Comparison of ENCODE assay signal across 23 cellular contexts in genomic region chr14:105408592-105408991, GRCh38. TPM values are rescaled to one million over a fixed set of nuclear protein-coding genes. Genes with fewer than 3 reads are reported as not detected.
A peak's percentile ranks its signal among the peaks of the same experiment; 100 is the strongest.
DNase-seq lines count a peak whose midpoint lies in the region; ATAC-seq, FAIRE-seq and TF ChIP-seq lines count a peak whose summit lies in the region.
"Had no signal": no experiment of that assay in that cellular context is flagged by ENCODE, and none has a peak within 500 bp of the region (broad histone marks: within the 10 kb centered on the region; RNA-seq: fewer than 3 reads in every experiment).

No MANE protein-coding gene starts in this region.

- H3K4me3 ChIP-seq in HepG2 (replicated peaks in 1 of 3; ENCODE audit: insufficient read depth in 1 of 3, low read depth in 2 of 3, low read length in 3 of 3) (no peak overlapping the region), right lobe of liver (no peak overlapping the region), K562 (no peak overlapping the region)
- H3K4me3 ChIP-seq: BLaER1 treated with 17β-estradiol and CSF1 and Interleukin-3, amounts not matched to agents 10 nM and 100 nM; GM12878; GM23338; HAP-1 had no signal

- CTCF ChIA-PET in HepG2 (lab: Yijun Ruan, JAX; ENCODE audit: low intra/inter-chr PET ratio, low total read pairs): no interaction called here
- CTCF ChIA-PET in K562 (lab: Yijun Ruan, JAX; ENCODE audit: low intra/inter-chr PET ratio): no interaction called here

- no peak overlapping the region for H2AFZ ChIP-seq in HepG2 (ENCODE audit: low read length)
- H2AFZ ChIP-seq in K562 (ENCODE audit: low read depth, low read length): no peak overlapping the region
- H2AFZ ChIP-seq: GM23338 had no signal

- no peak overlapping the region for H3K9ac ChIP-seq in HepG2 (ENCODE audit: insufficient read depth, low read depth, low read length)
- no peak overlapping the region for H3K9ac ChIP-seq in K562 (ENCODE audit: insufficient read depth in 1 of 2, low read depth in 2 of 2, low read length in 2 of 2)
- H3K9ac ChIP-seq: BLaER1 treated with 17β-estradiol and CSF1 and Interleukin-3, amounts not matched to agents 10 nM and 100 nM had no signal

- H3K79me2 ChIP-seq in HepG2 (ENCODE audit: insufficient read depth, low read length) (no peaks in the 10 kb centered on the region), K562 (ENCODE audit: control insufficient read depth, insufficient read depth, low read length) (no peaks in the 10 kb centered on the region)

- intact Hi-C loops in HepG2 (cut with micrococcal nuclease; ENCODE audit: unreplicated experiment) (no loop called here), right lobe of liver (cut with DNase I) (no loop called here), K562 (cut with micrococcal nuclease) (no loop called here)

- FAIRE-seq in HepG2 (lab: Jason Lieb, UNC) (no peak), K562 (lab: Jason Lieb, UNC) (no peak), GM19239 (lab: Jason Lieb, UNC) (no peak)
- FAIRE-seq: GM12878 had no signal

- peaks cover 28% of the 10 kb centered on the region for H3K4me1 ChIP-seq in HepG2 (ENCODE audit: insufficient read depth, low read length)
- peaks cover 0 to 10% (median 0%) of the 10 kb centered on the region in 4 donors for H3K4me1 ChIP-seq in right lobe of liver
- H3K4me1 ChIP-seq in K562 (replicated peaks in 1 of 2; ENCODE audit: control insufficient read depth in 2 of 2, insufficient read depth in 2 of 2, low read length in 2 of 2): peaks cover 0 to 18% of the 10 kb centered on the region in 2 experiments; a peak in 2 of 5 replicates
- H3K4me1 ChIP-seq: HAP-1 had no signal

- no peak overlapping the region for H3K4me2 ChIP-seq in HepG2 (ENCODE audit: low read depth, low read length)
- H3K4me2 ChIP-seq in K562 (ENCODE audit: insufficient read depth, low read length): no peak overlapping the region

- no peak for TF ChIP-seq EP300 in HepG2 (IDR thresholded peaks at IDR 0.05; ENCODE audit: low read depth in 2 of 2, low read length in 2 of 2)
- TF ChIP-seq EP300 in HepG2 (CRISPR knock-in tag; IDR thresholded peaks at IDR 0.05; ENCODE audit: borderline replicate concordance): no peak
- TF ChIP-seq EP300 in K562 (IDR thresholded peaks at IDR 0.05; ENCODE audit: low read length): no peak

- no peaks in the 10 kb centered on the region for H3K9me1 ChIP-seq in K562 (ENCODE audit: control insufficient read depth, insufficient read depth, low read length)

- H3K27me3 ChIP-seq in HepG2 (ENCODE audit: control insufficient read depth in 1 of 2, insufficient read depth in 2 of 2, low read length in 2 of 2) (peaks cover 2 to 43% of the 10 kb centered on the region in 2 experiments; a peak in 4 of 5 replicates), right lobe of liver (no peaks in the 10 kb centered on the region), K562 (ENCODE audit: control insufficient read depth in 2 of 2, insufficient read depth in 2 of 2, low read length in 2 of 2) (peaks cover 0 to 10% of the 10 kb centered on the region in 2 experiments; a peak in 1 of 5 replicates)

- H3K9me3 ChIP-seq in HepG2 (ENCODE audit: low read length): no peaks in the 10 kb centered on the region
- no peaks in the 10 kb centered on the region for H3K9me3 ChIP-seq in right lobe of liver
- no peaks in the 10 kb centered on the region for H3K9me3 ChIP-seq in K562 (replicated peaks; ENCODE audit: control insufficient read depth, insufficient read depth, low read depth, low read length)
- H3K9me3 ChIP-seq: BLaER1 treated with 17β-estradiol and CSF1 and Interleukin-3, amounts not matched to agents 10 nM and 100 nM; HAP-1 had no signal

- BruUV-seq in HepG2 (replicated peaks; lab: Mats Ljungman, UMichigan) (no TSS peak), K562 (replicated peaks; lab: Mats Ljungman, UMichigan) (no TSS peak)

- no peak overlapping the region for H3K27ac Mint-ChIP-seq in stimulated activated effector memory CD8-positive, alpha-beta T cell treated with anti-CD3 and anti-CD28 coated beads, Interleukin-12 subunit alpha, Interleukin-12 subunit beta, amount 100 ng/mL, for 72 hours
- H3K27ac Mint-ChIP-seq: B cell; CD8-positive, alpha-beta T cell; GM23338 had no signal

- no peaks in the 10 kb centered on the region; the same call in 1 of the 2 replicates for H4K20me1 ChIP-seq in HepG2 (ENCODE audit: insufficient read depth, low read length)
- H4K20me1 ChIP-seq in K562 (replicated peaks; ENCODE audit: control insufficient read depth, insufficient read depth, low read length): no peaks in the 10 kb centered on the region

- peaks cover 14% of the 10 kb centered on the region for H3K4me1 Mint-ChIP-seq in stimulated activated effector memory CD8-positive, alpha-beta T cell treated with anti-CD3 and anti-CD28 coated beads, Interleukin-12 subunit alpha, Interleukin-12 subunit beta, amount 100 ng/mL, for 72 hours

- ATAC-seq in HepG2 (no peak), right lobe of liver (no peak), K562 (no peak), GM18520 (IDR thresholded peaks at IDR 0.05; ENCODE audit: unreplicated experiment) (no peak)
- no peak for ATAC-seq in stimulated activated effector memory CD8-positive, alpha-beta T cell treated with anti-CD3 and anti-CD28 coated beads, Interleukin-12 subunit alpha, Interleukin-12 subunit beta, amount 100 ng/mL, for 72 hours
- ATAC-seq: CD8-positive, alpha-beta T cell; GM12878; GM23338 had no signal

- POLR2A ChIA-PET in HepG2 (lab: Yijun Ruan, JAX): interaction anchor here (1.5 kb wide), 1 partner anchor 10 kb away, joined by 12 read pairs; the partner anchor contains the start of gene TEX22
- POLR2A ChIA-PET in K562 (lab: Yijun Ruan, JAX): interaction anchor here (1.0 to 1.2 kb wide), 2 partner anchors 9 to 10 kb away, joined by 3 to 5 read pairs; no protein-coding TSS in a partner anchor

- no peaks in the 10 kb centered on the region for H3K36me3 ChIP-seq in HepG2 (replicated peaks in 1 of 2; ENCODE audit: control insufficient read depth in 1 of 2, insufficient read depth in 2 of 2, low read length in 2 of 2)
- no peaks in the 10 kb centered on the region for H3K36me3 ChIP-seq in right lobe of liver
- H3K36me3 ChIP-seq in K562 (ENCODE audit: control insufficient read depth, insufficient read depth, low read length): no peaks in the 10 kb centered on the region
- H3K36me3 ChIP-seq: HAP-1 had no signal

- no peak overlapping the region for H3K4me3 Mint-ChIP-seq in stimulated activated effector memory CD8-positive, alpha-beta T cell treated with anti-CD3 and anti-CD28 coated beads, Interleukin-12 subunit alpha, Interleukin-12 subunit beta, amount 100 ng/mL, for 72 hours
- H3K4me3 Mint-ChIP-seq: B cell; CD8-positive, alpha-beta T cell; GM23338; IgD-negative memory B cell had no signal

- 61% methylated on average over 13 of the region's 13 CpGs for WGBS in HepG2 (ENCODE audit: low lambda C conversion rate)
- WGBS in right lobe of liver (ENCODE audit: insufficient coverage, low coverage, low lambda C conversion rate, missing lambda C conversion rate): 83% methylated on average over 13 of the region's 13 CpGs
- WGBS in K562 (ENCODE audit: insufficient coverage, low coverage, missing lambda C conversion rate): 91% methylated on average over 7 of the region's 13 CpGs

- TF ChIP-seq CTCF in HepG2 (CRISPR knock-in tag; IDR thresholded peaks at IDR 0.05): no peak
- no peak for TF ChIP-seq CTCF in right lobe of liver (IDR thresholded peaks at IDR 0.05)
- TF ChIP-seq CTCF in K562 (IDR thresholded peaks at IDR 0.05 in 2 of 3, conservative IDR thresholded peaks at IDR 0.05 in 1 of 3; ENCODE audit: insufficient read depth in 2 of 3, low read depth in 1 of 3, low read length in 3 of 3): no peak

- no peaks in the 10 kb centered on the region for H3K9me3 Mint-ChIP-seq in stimulated activated effector memory CD8-positive, alpha-beta T cell treated with anti-CD3 and anti-CD28 coated beads, Interleukin-12 subunit alpha, Interleukin-12 subunit beta, amount 100 ng/mL, for 72 hours
- H3K9me3 Mint-ChIP-seq: CD8-positive, alpha-beta T cell; IgD-negative memory B cell had no signal

- TF ChIP-seq RAD21 in HepG2 (CRISPR knock-in tag; IDR thresholded peaks at IDR 0.05) (no peak), K562 (CRISPR knock-in tag; conservative IDR thresholded peaks at IDR 0.05 in 1 of 2, IDR thresholded peaks at IDR 0.05 in 1 of 2) (no peak)

- in situ Hi-C loops in HepG2 (cut with HindIII; ENCODE audit: extremely low pct_ligation_motif_present, low pct_unique_long_range_greater_than_20kb) (no loop called here), K562 (cut with MboI) (no loop called here)

- no peak for TF ChIP-seq POLR2A in HepG2 (IDR thresholded peaks at IDR 0.05; ENCODE audit: insufficient read depth in 1 of 2, low read depth in 2 of 2, low read length in 2 of 2)
- no peak for TF ChIP-seq POLR2A in right lobe of liver (IDR thresholded peaks at IDR 0.05)
- TF ChIP-seq POLR2A in K562 (conservative IDR thresholded peaks at IDR 0.05): no peak

- H3K27ac ChIP-seq in HepG2 (ENCODE audit: extremely low read length, insufficient read depth, low read length) (no peak overlapping the region), right lobe of liver (no peak overlapping the region), K562 (ENCODE audit: extremely low read depth, low read depth, low read length) (no peak overlapping the region)
- H3K27ac ChIP-seq: BLaER1 treated with 17β-estradiol and CSF1 and Interleukin-3, amounts not matched to agents 10 nM and 100 nM; HL-60 had no signal

- DNase-seq in HepG2 (ENCODE audit: low spot score) (no peak), right lobe of liver (no peak), K562 (ENCODE audit: extremely low read depth in 1 of 4, low spot score in 3 of 4) (no peak), iPS-NIHi11 (ENCODE audit: low spot score) (peak; percentile 8), RPMI8226 (no peak), GM19239 (ENCODE audit: insufficient read length, low spot score) (no peak)
- DNase-seq in stimulated activated effector memory CD8-positive, alpha-beta T cell treated with anti-CD3 and anti-CD28 coated beads, Interleukin-12 subunit alpha, Interleukin-12 subunit beta, amount 100 ng/mL, for 72 hours (ENCODE audit: low spot score in 2 of 2): no peak
- DNase-seq: 8988T; CD8-positive, alpha-beta T cell; DMS 273 treated with DMSO at 0.1 percent for 48 hours; DMS53; DND-41; EL; KG1 had no signal

- peaks cover 6% of the 10 kb centered on the region for H3K36me3 Mint-ChIP-seq in stimulated activated effector memory CD8-positive, alpha-beta T cell treated with anti-CD3 and anti-CD28 coated beads, Interleukin-12 subunit alpha, Interleukin-12 subunit beta, amount 100 ng/mL, for 72 hours
- H3K36me3 Mint-ChIP-seq: CD8-positive, alpha-beta T cell; IgD-negative memory B cell had no signal

RNA-seq across cellular contexts. Expression of gene TEX22, which starts 10.3 kb away (rescaled TPM):
- 0.27 and 0.55 TPM in 2 replicates for total RNA-seq in HepG2 (2016; rRNA removed; fragmentation: Illumina TruSeq; extraction: Trizol)
- not detected in 2 replicates for total RNA-seq in HepG2 (2016; cell fraction: cytosol; rRNA removed; fragmentation: Illumina TruSeq; extraction: Trizol; ENCODE audit: low read depth)
- total RNA-seq in HepG2 (2016; cell fraction: insoluble cytoplasmic fraction; rRNA removed; fragmentation: Illumina TruSeq; extraction: Trizol): not detected in 2 replicates
- not detected in 2 replicates for total RNA-seq in HepG2 (2016; cell fraction: membrane; rRNA removed; fragmentation: Illumina TruSeq; extraction: Trizol)
- total RNA-seq in HepG2 (2016; cell fraction: nucleus; rRNA removed; fragmentation: Illumina TruSeq; extraction: Trizol): not detected in 2 replicates
- 0.07 and 0.16 TPM in 2 replicates for polyA plus RNA-seq in HepG2 (2011; rRNA removed)
- polyA plus RNA-seq in HepG2 (2011; cell fraction: cytosol; rRNA removed): not detected in 2 replicates
- 0.56 and 1.2 TPM in 2 replicates for polyA plus RNA-seq in HepG2 (2011; cell fraction: nucleus; rRNA removed)
- polyA plus RNA-seq in HepG2 (2012): 0.13 and 0.23 TPM in 2 replicates
- not detected in 2 replicates for polyA plus RNA-seq in HepG2 (2016; cell fraction: cytosol; fragmentation: Illumina TruSeq; extraction: Trizol; ENCODE audit: low read depth)
- polyA plus RNA-seq in HepG2 (2016; cell fraction: insoluble cytoplasmic fraction; fragmentation: Illumina TruSeq; extraction: Trizol; ENCODE audit: low read depth): not detected in 2 replicates
- polyA plus RNA-seq in HepG2 (2016; cell fraction: membrane; fragmentation: Illumina TruSeq; extraction: Trizol; ENCODE audit: low read depth): not detected in 2 replicates
- polyA plus RNA-seq in HepG2 (2016; cell fraction: nucleus; fragmentation: Illumina TruSeq; extraction: Trizol; ENCODE audit: insufficient read depth, low read depth): not detected in 2 replicates
- polyA minus RNA-seq in HepG2 (2011; rRNA and poly(A)+ RNA removed; ENCODE audit: low replicate concordance): 0.16 and 0.82 TPM in 2 replicates
- polyA minus RNA-seq in HepG2 (2011; cell fraction: cytosol; rRNA and poly(A)+ RNA removed): not detected in 2 replicates
- 0.62 TPM in 1 of 2 replicates, not detected in the other for polyA minus RNA-seq in HepG2 (2011; cell fraction: nucleus; rRNA and poly(A)+ RNA removed)
- under 1 TPM in 3 of 6 experiments, not detected in 3; 0.07 to 0.44 (median 0.35) TPM for total RNA-seq in right lobe of liver
- 2.3 and 5.1 TPM in 2 replicates for total RNA-seq in K562 (2011; cell fraction: chromatin; rRNA removed; ENCODE audit: low replicate concordance)
- total RNA-seq in K562 (2011; cell fraction: nucleolus; rRNA removed): 2.6 and 3.8 TPM in 2 replicates
- total RNA-seq in K562 (2011; cell fraction: nucleoplasm; rRNA removed): 1.9 and 2.6 TPM in 2 replicates
- 0.04 and 0.05 TPM in 2 replicates for total RNA-seq in K562 (2014; rRNA removed)
- total RNA-seq in K562 (2014; rRNA removed; fragmentation: Illumina TruSeq; extraction: Trizol): 0.06 and 0.55 TPM in 2 replicates
- 0.14 and 0.45 TPM in 2 replicates for total RNA-seq in K562 (2015; rRNA removed; fragmentation: Illumina TruSeq; extraction: Trizol)
- 1.0 and 1.7 TPM in 2 replicates for total RNA-seq in K562 (2021)
- 0.31 and 0.50 TPM in 2 replicates for polyA plus RNA-seq in K562 (2011; rRNA removed)
- polyA plus RNA-seq in K562 (2011; cell fraction: cytosol; rRNA removed): 0.22 and 0.66 TPM in 2 replicates
- 3.7 and 7.3 TPM in 2 replicates for polyA plus RNA-seq in K562 (2011; cell fraction: nucleus; rRNA removed)
- polyA plus RNA-seq in K562 (2012): 0.14 and 0.36 TPM in 2 replicates
- polyA plus RNA-seq in K562 (2014; fragmentation: Illumina TruSeq; extraction: Trizol): 0.04 and 0.14 TPM in 2 replicates
- not detected for polyA plus RNA-seq in K562 (2014; fragmentation: Nextera tagmentation; extraction: Ambion mirVana)
- 0.18 and 0.23 TPM in 2 replicates for polyA plus RNA-seq in K562 (2014; rRNA removed)
- polyA minus RNA-seq in K562 (2011; rRNA and poly(A)+ RNA removed): 0.11 and 0.12 TPM in 2 replicates
- polyA minus RNA-seq in K562 (2011; cell fraction: cytosol; rRNA and poly(A)+ RNA removed): not detected in 2 replicates
- polyA minus RNA-seq in K562 (2011; cell fraction: nucleus; rRNA and poly(A)+ RNA removed): 0.56 and 0.94 TPM in 2 replicates
- total RNA-seq: HT1080 had no signal

RNA-seq across cellular contexts. Expression of gene MTA1, which starts 11.0 kb away (rescaled TPM):
- 19.1 and 35.2 TPM in 2 replicates for total RNA-seq in HepG2 (2016; rRNA removed; fragmentation: Illumina TruSeq; extraction: Trizol)
- 56.8 and 63.0 TPM in 2 replicates for total RNA-seq in HepG2 (2016; cell fraction: cytosol; rRNA removed; fragmentation: Illumina TruSeq; extraction: Trizol; ENCODE audit: low read depth)
- total RNA-seq in HepG2 (2016; cell fraction: insoluble cytoplasmic fraction; rRNA removed; fragmentation: Illumina TruSeq; extraction: Trizol): 14.0 and 38.5 TPM in 2 replicates
- 52.7 and 56.0 TPM in 2 replicates for total RNA-seq in HepG2 (2016; cell fraction: membrane; rRNA removed; fragmentation: Illumina TruSeq; extraction: Trizol)
- 47.2 and 51.4 TPM in 2 replicates for total RNA-seq in HepG2 (2016; cell fraction: nucleus; rRNA removed; fragmentation: Illumina TruSeq; extraction: Trizol)
- 85.7 and 85.8 TPM in 2 replicates for polyA plus RNA-seq in HepG2 (2011; rRNA removed)
- polyA plus RNA-seq in HepG2 (2011; cell fraction: cytosol; rRNA removed): 39.0 and 48.4 TPM in 2 replicates
- polyA plus RNA-seq in HepG2 (2011; cell fraction: nucleus; rRNA removed): 409 and 581 TPM in 2 replicates
- polyA plus RNA-seq in HepG2 (2012): 58.3 and 62.1 TPM in 2 replicates
- 51.1 and 53.5 TPM in 2 replicates for polyA plus RNA-seq in HepG2 (2016; cell fraction: cytosol; fragmentation: Illumina TruSeq; extraction: Trizol; ENCODE audit: low read depth)
- polyA plus RNA-seq in HepG2 (2016; cell fraction: insoluble cytoplasmic fraction; fragmentation: Illumina TruSeq; extraction: Trizol; ENCODE audit: low read depth): 36.2 and 45.8 TPM in 2 replicates
- polyA plus RNA-seq in HepG2 (2016; cell fraction: membrane; fragmentation: Illumina TruSeq; extraction: Trizol; ENCODE audit: low read depth): 82.4 and 89.9 TPM in 2 replicates
- 244 and 255 TPM in 2 replicates for polyA plus RNA-seq in HepG2 (2016; cell fraction: nucleus; fragmentation: Illumina TruSeq; extraction: Trizol; ENCODE audit: insufficient read depth, low read depth)
- 53.3 and 73.7 TPM in 2 replicates for polyA minus RNA-seq in HepG2 (2011; rRNA and poly(A)+ RNA removed; ENCODE audit: low replicate concordance)
- 58.3 and 59.6 TPM in 2 replicates for polyA minus RNA-seq in HepG2 (2011; cell fraction: cytosol; rRNA and poly(A)+ RNA removed)
- 88.5 and 90.4 TPM in 2 replicates for polyA minus RNA-seq in HepG2 (2011; cell fraction: nucleus; rRNA and poly(A)+ RNA removed)
- 10 to 100 TPM; 18.6 to 45.1 (median 29.2) TPM for total RNA-seq in right lobe of liver
- total RNA-seq in K562 (2011; cell fraction: chromatin; rRNA removed; ENCODE audit: low replicate concordance): 154 and 390 TPM in 2 replicates
- total RNA-seq in K562 (2011; cell fraction: nucleolus; rRNA removed): 257 and 271 TPM in 2 replicates
- 138 and 156 TPM in 2 replicates for total RNA-seq in K562 (2011; cell fraction: nucleoplasm; rRNA removed)
- 48.1 and 61.0 TPM in 2 replicates for total RNA-seq in K562 (2014; rRNA removed)
- total RNA-seq in K562 (2014; rRNA removed; fragmentation: Illumina TruSeq; extraction: Trizol): 11.6 and 12.2 TPM in 2 replicates
- total RNA-seq in K562 (2015; rRNA removed; fragmentation: Illumina TruSeq; extraction: Trizol): 32.3 and 33.4 TPM in 2 replicates
- 107 and 118 TPM in 2 replicates for total RNA-seq in K562 (2021)
- polyA plus RNA-seq in K562 (2011; rRNA removed): 47.7 and 58.6 TPM in 2 replicates
- polyA plus RNA-seq in K562 (2011; cell fraction: cytosol; rRNA removed): 31.6 and 47.1 TPM in 2 replicates
- 383 and 622 TPM in 2 replicates for polyA plus RNA-seq in K562 (2011; cell fraction: nucleus; rRNA removed)
- polyA plus RNA-seq in K562 (2012): 74.0 and 91.7 TPM in 2 replicates
- 29.5 and 45.4 TPM in 2 replicates for polyA plus RNA-seq in K562 (2014; fragmentation: Illumina TruSeq; extraction: Trizol)
- polyA plus RNA-seq in K562 (2014; fragmentation: Nextera tagmentation; extraction: Ambion mirVana): under 1 TPM; 0.13 to 0.14 TPM
- polyA plus RNA-seq in K562 (2014; rRNA removed): 90.0 and 103 TPM in 2 replicates
- polyA minus RNA-seq in K562 (2011; rRNA and poly(A)+ RNA removed): 13.9 and 22.6 TPM in 2 replicates
- polyA minus RNA-seq in K562 (2011; cell fraction: cytosol; rRNA and poly(A)+ RNA removed): 69.0 and 80.6 TPM in 2 replicates
- polyA minus RNA-seq in K562 (2011; cell fraction: nucleus; rRNA and poly(A)+ RNA removed): 102 and 104 TPM in 2 replicates

Comparison
In these comparisons a context has a peak if more than half of its experiments do, and no peak if none do; other contexts are left out.
1. Of the 241 proteins assayed by ChIP-seq in both HepG2 and K562: peak only in HepG2: none; only in K562: MAFG and ZNF263; in both: MAFF and MAFK; in neither: 237.